ENCODE assay signal across 35 cellular contexts in the genomic region with DNA sequence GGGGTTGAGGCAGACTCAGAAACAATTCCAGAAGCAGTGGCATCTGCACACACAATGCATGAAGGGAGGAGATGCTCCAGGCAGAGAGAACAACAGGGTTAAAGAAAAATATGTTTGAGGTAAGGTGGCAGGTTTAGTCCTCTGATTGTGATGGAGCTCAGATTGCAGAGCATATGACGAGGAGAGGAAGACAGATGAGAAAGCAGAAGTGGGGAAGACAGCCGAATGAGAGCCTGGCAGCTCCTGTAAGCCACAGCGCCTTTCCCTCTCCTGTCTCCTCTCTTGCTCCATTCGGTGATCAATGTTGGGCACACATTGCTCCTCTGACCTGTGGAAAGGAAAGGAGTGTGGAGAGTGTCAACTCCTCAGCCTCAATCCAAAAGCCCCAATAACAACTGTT.
"Had no signal": no experiment of that assay in that cellular context is flagged by ENCODE, and none has a peak within 500 bp of the region (broad histone marks: within the 10 kb centered on the region; RNA-seq: fewer than 3 reads in every experiment).

No MANE protein-coding gene starts in this region.

- H3K9me3 ChIP-seq: esophagus squamous epithelium, gastroesophageal sphincter, heart right ventricle had no signal

- FAIRE-seq: astrocyte, colon, endometrium, endothelial cell of umbilical vein had no signal

- H3K4me3 Mint-ChIP-seq: activated CD4-positive, alpha-beta memory T cell treated with anti-CD3 and anti-CD28 coated beads for 36 hours; activated CD4-positive, alpha-beta T cell treated with anti-CD3 and anti-CD28 coated beads for 36 hours; activated CD4-positive, alpha-beta T cell treated with anti-CD3 and anti-CD28 coated beads, Interleukin-2, amount 10 ng/mL, durations not matched to agents 24 days and 14 days; activated CD8-positive, alpha-beta memory T cell treated with anti-CD3 and anti-CD28 coated beads, Interleukin-2, amount 10 ng/mL, durations not matched to agents 7 days and 5 days; activated CD8-positive, alpha-beta T cell treated with anti-CD3 and anti-CD28 coated beads, Interleukin-2, amount 10 ng/mL, durations not matched to agents 7 days and 5 days; activated naive CD4-positive, alpha-beta T cell treated with anti-CD3 and anti-CD28 coated beads for 36 hours; activated naive CD8-positive, alpha-beta T cell treated with anti-CD3 and anti-CD28 coated beads, Interleukin-2, amount 10 ng/mL, durations not matched to agents 7 days and 5 days; activated T-helper 1 cell treated with anti-CD3 and anti-CD28 coated beads, Interleukin-12 subunit alpha, Interleukin-12 subunit beta, Interleukin-2, Interleukin-4 antibody, amounts not matched to agents 30 ng/mL and 10 ng/mL and 1 ng/mL, durations not matched to agents 14 hours and 24 hours and 36 hours; effector memory CD8-positive, alpha-beta T cell; T-helper 17 cell; T-helper 2 cell treated with Interferon-gamma antibody and Interleukin-4, amounts not matched to agents 5 μg/mL and 100 μg/mL, for 36 hours had no signal

- ATAC-seq: activated CD4-positive, alpha-beta T cell treated with anti-CD3 and anti-CD28 coated beads for 36 hours; activated CD8-positive, alpha-beta memory T cell treated with anti-CD3 and anti-CD28 coated beads, Interleukin-2, amount 10 ng/mL, durations not matched to agents 7 days and 5 days; activated CD8-positive, alpha-beta T cell treated with anti-CD3 and anti-CD28 coated beads, Interleukin-2, amount 10 ng/mL, durations not matched to agents 7 days and 5 days; activated naive CD4-positive, alpha-beta T cell treated with anti-CD3 and anti-CD28 coated beads, Interleukin-2, amount 50 U/mL, for 72 hours; effector memory CD8-positive, alpha-beta T cell; gastroesophageal sphincter; heart right ventricle; T-helper 17 cell had no signal

- DNase-seq: activated CD4-positive, alpha-beta memory T cell treated with anti-CD3 and anti-CD28 coated beads for 36 hours; activated CD4-positive, alpha-beta T cell treated with anti-CD3 and anti-CD28 coated beads for 36 hours; activated CD4-positive, alpha-beta T cell treated with anti-CD3 and anti-CD28 coated beads, Interleukin-2, amount 10 ng/mL, durations not matched to agents 24 days and 14 days; activated CD4-positive, CD25-positive, alpha-beta regulatory T cell; activated CD4-positive, CD25-positive, alpha-beta regulatory T cell treated with anti-CD3 and anti-CD28 coated beads, Interleukin-2, amount 50 U/mL, for 72 hours; activated CD8-positive, alpha-beta memory T cell treated with anti-CD3 and anti-CD28 coated beads, Interleukin-2, amount 10 ng/mL, durations not matched to agents 7 days and 5 days; activated CD8-positive, alpha-beta memory T cell treated with anti-CD3 and anti-CD28 coated beads, Interleukin-2, amount 50 U/mL, for 4 hours; activated CD8-positive, alpha-beta T cell treated with anti-CD3 and anti-CD28 coated beads, Interleukin-2, amount 10 ng/mL, durations not matched to agents 7 days and 5 days; activated effector memory CD4-positive, alpha-beta T cell treated with anti-CD3 and anti-CD28 coated beads, Interleukin-2, amount 50 U/mL, for 16 hours; activated naive CD4-positive, alpha-beta T cell treated with anti-CD3 and anti-CD28 coated beads for 36 hours; activated naive CD8-positive, alpha-beta T cell treated with anti-CD3 and anti-CD28 coated beads, Interleukin-2, amount 10 ng/mL, durations not matched to agents 7 days and 5 days; activated T-cell treated with anti-CD3 and anti-CD28 coated beads, Interleukin-2, amount 50 U/mL, for 1 hour; activated T-cell treated with anti-CD3 and anti-CD28 coated beads, Interleukin-2, amount 50 U/mL, for 48 hours; anterior cingulate cortex; caudate nucleus; cortex of kidney; dermis blood vessel endothelial cell; effector CD4-positive, alpha-beta T cell; effector memory CD8-positive, alpha-beta T cell; esophagus squamous epithelium; foreskin melanocyte; heart right ventricle; T-helper 17 cell; T1000 had no signal

- H3K27ac Mint-ChIP-seq: activated CD4-positive, alpha-beta memory T cell treated with anti-CD3 and anti-CD28 coated beads for 36 hours; activated CD4-positive, alpha-beta T cell treated with anti-CD3 and anti-CD28 coated beads for 36 hours; activated CD4-positive, alpha-beta T cell treated with anti-CD3 and anti-CD28 coated beads, Interleukin-2, amount 10 ng/mL, durations not matched to agents 24 days and 14 days; activated CD8-positive, alpha-beta memory T cell treated with anti-CD3 and anti-CD28 coated beads, Interleukin-2, amount 10 ng/mL, durations not matched to agents 7 days and 5 days; activated CD8-positive, alpha-beta T cell treated with anti-CD3 and anti-CD28 coated beads, Interleukin-2, amount 10 ng/mL, durations not matched to agents 7 days and 5 days; activated naive CD4-positive, alpha-beta T cell treated with anti-CD3 and anti-CD28 coated beads for 36 hours; activated naive CD4-positive, alpha-beta T cell treated with anti-CD3 and anti-CD28 coated beads, Interleukin-2, amount 50 U/mL, for 72 hours; activated naive CD8-positive, alpha-beta T cell treated with anti-CD3 and anti-CD28 coated beads, Interleukin-2, amount 10 ng/mL, durations not matched to agents 7 days and 5 days; activated T-helper 1 cell treated with anti-CD3 and anti-CD28 coated beads, Interleukin-12 subunit alpha, Interleukin-12 subunit beta, Interleukin-2, Interleukin-4 antibody, amounts not matched to agents 30 ng/mL and 10 ng/mL and 1 ng/mL, durations not matched to agents 14 hours and 24 hours and 36 hours; activated T-helper 2 cell treated with anti-CD3 and anti-CD28 coated beads, Interferon-gamma antibody, Interleukin-2, Interleukin-4, amounts not matched to agents 10 μg/mL and 5 μg/mL and 100 μg/mL, durations not matched to agents 14 hours and 24 hours and 36 hours; effector memory CD8-positive, alpha-beta T cell; T-helper 17 cell; T-helper 2 cell treated with Interferon-gamma antibody and Interleukin-4, amounts not matched to agents 5 μg/mL and 100 μg/mL, for 36 hours had no signal

- H3K4me1 ChIP-seq: esophagus squamous epithelium, gastroesophageal sphincter, heart right ventricle had no signal

- H3K9me3 Mint-ChIP-seq: activated CD4-positive, alpha-beta memory T cell treated with anti-CD3 and anti-CD28 coated beads for 36 hours; activated CD4-positive, alpha-beta T cell treated with anti-CD3 and anti-CD28 coated beads, Interleukin-2, amount 10 ng/mL, durations not matched to agents 24 days and 14 days; activated naive CD8-positive, alpha-beta T cell treated with anti-CD3 and anti-CD28 coated beads, Interleukin-2, amount 10 ng/mL, durations not matched to agents 7 days and 5 days; activated T-helper 1 cell treated with anti-CD3 and anti-CD28 coated beads, Interleukin-12 subunit alpha, Interleukin-12 subunit beta, Interleukin-2, Interleukin-4 antibody, amounts not matched to agents 30 ng/mL and 10 ng/mL and 1 ng/mL, durations not matched to agents 14 hours and 24 hours and 36 hours; activated T-helper 2 cell treated with anti-CD3 and anti-CD28 coated beads, Interferon-gamma antibody, Interleukin-2, Interleukin-4, amounts not matched to agents 10 μg/mL and 5 μg/mL and 100 μg/mL, durations not matched to agents 14 hours and 24 hours and 36 hours; effector memory CD8-positive, alpha-beta T cell; T-helper 2 cell treated with Interferon-gamma antibody and Interleukin-4, amounts not matched to agents 5 μg/mL and 100 μg/mL, for 36 hours had no signal

- H3K36me3 Mint-ChIP-seq: activated CD4-positive, alpha-beta memory T cell treated with anti-CD3 and anti-CD28 coated beads for 36 hours; activated CD8-positive, alpha-beta memory T cell treated with anti-CD3 and anti-CD28 coated beads, Interleukin-2, amount 10 ng/mL, durations not matched to agents 7 days and 5 days; activated naive CD4-positive, alpha-beta T cell treated with anti-CD3 and anti-CD28 coated beads, Interleukin-2, amount 50 U/mL, for 72 hours; activated naive CD8-positive, alpha-beta T cell treated with anti-CD3 and anti-CD28 coated beads, Interleukin-2, amount 10 ng/mL, durations not matched to agents 7 days and 5 days had no signal

- H3K4me3 ChIP-seq: esophagus squamous epithelium, gastroesophageal sphincter, heart right ventricle, hepatocyte had no signal

- H3K36me3 ChIP-seq: esophagus squamous epithelium, gastroesophageal sphincter, heart right ventricle had no signal

- H3K27me3 ChIP-seq: esophagus squamous epithelium, gastroesophageal sphincter, heart right ventricle, hepatocyte had no signal

- H3K27ac ChIP-seq: epithelial cell of prostate, esophagus squamous epithelium, gastroesophageal sphincter, heart right ventricle, hepatocyte had no signal

- H3K4me1 Mint-ChIP-seq: activated CD4-positive, alpha-beta T cell treated with anti-CD3 and anti-CD28 coated beads, Interleukin-2, amount 10 ng/mL, durations not matched to agents 24 days and 14 days; activated naive CD8-positive, alpha-beta T cell treated with anti-CD3 and anti-CD28 coated beads, Interleukin-2, amount 10 ng/mL, durations not matched to agents 7 days and 5 days; T-helper 17 cell had no signal

- H3K27me3 Mint-ChIP-seq: activated CD4-positive, alpha-beta memory T cell treated with anti-CD3 and anti-CD28 coated beads for 36 hours; activated CD4-positive, alpha-beta T cell treated with anti-CD3 and anti-CD28 coated beads, Interleukin-2, amount 10 ng/mL, durations not matched to agents 24 days and 14 days; activated CD8-positive, alpha-beta memory T cell treated with anti-CD3 and anti-CD28 coated beads, Interleukin-2, amount 10 ng/mL, durations not matched to agents 7 days and 5 days; effector memory CD8-positive, alpha-beta T cell had no signal
